In genomic region chr6:325161-325860, GRCh38 we compare ENCODE assay signal across 7 cellular contexts. TPM values are rescaled to one million over a fixed set of nuclear protein-coding genes. Genes with fewer than 3 reads are reported as not detected.
DNase-seq lines count a peak whose midpoint lies in the region; ATAC-seq, FAIRE-seq and TF ChIP-seq lines count a peak whose summit lies in the region.
"Not testable (repeated sequence)": the region's sequence is repeated elsewhere in the genome, so short reads cannot be mapped to it uniquely, and the experiment has no call there.

No MANE protein-coding gene starts in this region.

- POLR2A ChIA-PET in HEK293 (lab: Yijun Ruan, JAX): not testable (repeated sequence)
- POLR2A ChIA-PET in activated B cell treated with CpG ODN at 0.5 μM for 24 hours (lab: Charles Lee): interaction anchor here (0.5 kb wide), 1 partner anchor 82 kb away, joined by 7 read pairs; no protein-coding TSS in a partner anchor

- peaks cover 18% of the 10 kb centered on the region for H3K36me3 Mint-ChIP-seq in activated B cell treated with CpG ODN at 0.5 μM for 24 hours (ENCODE audit: low read depth)

- not testable (repeated sequence) for H3K27ac ChIP-seq in HEK293 (ENCODE audit: extremely low read depth, low read depth, low read length); trophoblast cell (ENCODE audit: low read depth, low read length); sigmoid colon; upper lobe of right lung

- TF ChIP-seq CTCF in HEK293 (tag by site-specific recombination; IDR thresholded peaks at IDR 0.05); activated B cell treated with CpG ODN at 0.5 μM for 24 hours (IDR thresholded peaks at IDR 0.05); bronchial epithelial cell (IDR thresholded peaks at IDR 0.05; ENCODE audit: insufficient read depth, low read length, severe bottlenecking); sigmoid colon (IDR thresholded peaks at IDR 0.05); upper lobe of right lung (IDR thresholded peaks at IDR 0.05): not testable (repeated sequence)

- H3K9me3 ChIP-seq in HEK293 (ENCODE audit: control insufficient read depth, insufficient read depth, low read depth, low read length); sigmoid colon; upper lobe of right lung: not testable (repeated sequence)
- H3K9me3 ChIP-seq in trophoblast cell (ENCODE audit: insufficient read depth, low read depth, low read length): peaks cover 39% of the 10 kb centered on the region

- peak; percentile 95 for FAIRE-seq in bronchial epithelial cell (lab: Jason Lieb, UNC)

- not testable (repeated sequence) for H2AFZ ChIP-seq in trophoblast cell (ENCODE audit: insufficient read depth, low read length, poor library complexity)

- H2BK5ac ChIP-seq in trophoblast cell (ENCODE audit: low read depth, low read length, poor library complexity): not testable (repeated sequence)

- H3K23ac ChIP-seq in trophoblast cell (ENCODE audit: low read length): not testable (repeated sequence)

- ATAC-seq in activated B cell treated with CpG ODN at 0.5 μM for 24 hours (ENCODE audit: low read depth); upper lobe of right lung: not testable (repeated sequence)

- not testable (repeated sequence) for H2BK12ac ChIP-seq in trophoblast cell (ENCODE audit: low read length)

- CTCF ChIA-PET in HEK293 (lab: Yijun Ruan, JAX): interaction anchor here (1.2 kb wide), 1 partner anchor 15 kb away, joined by 3 read pairs; no protein-coding TSS in a partner anchor
- CTCF ChIA-PET in activated B cell treated with CpG ODN at 0.5 μM for 24 hours (lab: Charles Lee): not testable (repeated sequence)

- not testable (repeated sequence) for H3K9me3 Mint-ChIP-seq in activated B cell treated with CpG ODN at 0.5 μM for 24 hours

- H2AK5ac ChIP-seq in trophoblast cell (ENCODE audit: low read length): not testable (repeated sequence)

- TF ChIP-seq EP300 in sigmoid colon (IDR thresholded peaks at IDR 0.05): not testable (repeated sequence)

- H4K8ac ChIP-seq in trophoblast cell (ENCODE audit: low read depth, low read length): not testable (repeated sequence)

- not testable (repeated sequence) for H3K27me3 Mint-ChIP-seq in activated B cell treated with CpG ODN at 0.5 μM for 24 hours

- not testable (repeated sequence) for H3K36me3 ChIP-seq in HEK293 (ENCODE audit: control insufficient read depth in 2 of 2, insufficient read depth in 1 of 2, low read length in 2 of 2); bronchial epithelial cell (ENCODE audit: control insufficient read depth, insufficient read depth, low read length); trophoblast cell (ENCODE audit: control insufficient read depth in 1 of 2, insufficient read depth in 2 of 2, low read length in 2 of 2); sigmoid colon; upper lobe of right lung

- H3K18ac ChIP-seq in trophoblast cell (ENCODE audit: low read length): not testable (repeated sequence)

- peaks cover 11% of the 10 kb centered on the region for H3K4me1 ChIP-seq in HEK293 (ENCODE audit: control insufficient read depth, insufficient read depth, low read length)
- H3K4me1 ChIP-seq in trophoblast cell (ENCODE audit: control insufficient read depth in 1 of 2, insufficient read depth in 2 of 2, low read length in 2 of 2): not testable (repeated sequence)
- H3K4me1 ChIP-seq in sigmoid colon: peaks cover 0 to 38% (median 26%) of the 10 kb centered on the region in 4 donors
- peaks cover 15% of the 10 kb centered on the region for H3K4me1 ChIP-seq in upper lobe of right lung

- not testable (repeated sequence) for H2BK120ac ChIP-seq in trophoblast cell (ENCODE audit: insufficient read depth, low read length, poor library complexity)

- DNase-seq in activated B cell treated with CpG ODN at 0.5 μM for 24 hours (peak; percentile 13), cardiac septum (ENCODE audit: low spot score) (peak; percentile 74), trophoblast cell (peak; percentile 42 to 46), sigmoid colon (peak; percentile 34), upper lobe of right lung (peak; percentile 65)
- not testable (repeated sequence) for DNase-seq in bronchial epithelial cell (ENCODE audit: low read depth)

- not testable (repeated sequence) for H4K12ac ChIP-seq in trophoblast cell (ENCODE audit: low read depth, low read length)

- not testable (repeated sequence) for H3K4me1 Mint-ChIP-seq in activated B cell treated with CpG ODN at 0.5 μM for 24 hours

- H3K79me2 ChIP-seq in trophoblast cell (ENCODE audit: control insufficient read depth, insufficient read depth, low read length, poor library complexity): not testable (repeated sequence)

- no CpG with 5 or more reads among the region's 16 CpGs for WGBS in trophoblast cell (ENCODE audit: extremely low coverage, insufficient coverage, insufficient read length)
- WGBS in sigmoid colon, 2 donors: 91 to 92% methylated on average over 16 of the region's 16 CpGs

- not testable (repeated sequence) for H3K79me1 ChIP-seq in trophoblast cell (ENCODE audit: low read length)

- H3K4me3 ChIP-seq in HEK293 (ENCODE audit: low read depth, low read length); bronchial epithelial cell (ENCODE audit: low read depth, low read length); trophoblast cell (ENCODE audit: low read depth, low read length); sigmoid colon; upper lobe of right lung: not testable (repeated sequence)

- not testable (repeated sequence) for TF ChIP-seq POLR2A in sigmoid colon (IDR thresholded peaks at IDR 0.05)

- H3K4me3 Mint-ChIP-seq in activated B cell treated with CpG ODN at 0.5 μM for 24 hours: not testable (repeated sequence)

- not testable (repeated sequence) for H4K91ac ChIP-seq in trophoblast cell (ENCODE audit: low read depth, low read length)

- not testable (repeated sequence) for H3K4me2 ChIP-seq in trophoblast cell (ENCODE audit: low read length)

- H3K9ac ChIP-seq in trophoblast cell (ENCODE audit: low read length): not testable (repeated sequence)

- not testable (repeated sequence) for H3K14ac ChIP-seq in trophoblast cell (ENCODE audit: low read length)

- H3K27ac Mint-ChIP-seq in activated B cell treated with CpG ODN at 0.5 μM for 24 hours: not testable (repeated sequence)

- not testable (repeated sequence) for H3K4ac ChIP-seq in trophoblast cell (ENCODE audit: low read depth, low read length)

- intact Hi-C loops in activated B cell treated with CpG ODN at 0.5 μM for 24 hours (cut with micrococcal nuclease); cardiac septum (cut with DNase I); sigmoid colon (cut with DNase I); upper lobe of right lung (cut with DNase I): not testable (repeated sequence)

- not testable (repeated sequence) for H3K27me3 ChIP-seq in bronchial epithelial cell (ENCODE audit: control insufficient read depth, insufficient read depth, low read length); trophoblast cell (ENCODE audit: insufficient read depth, low read length); sigmoid colon; upper lobe of right lung

TF ChIP-seq in HEK293, 187 proteins besides CTCF, POLR2A, EP300 and RAD21:
- TF ChIP-seq ZIC2 (tag by site-specific recombination; IDR thresholded peaks at IDR 0.05): peak; percentile 59; the same call in 1 of the 2 replicates
TF ChIP-seq in HEK293: peak in this region for 1; not testable (repeated sequence) for 186.

RNA-seq across cellular contexts. Expression of gene DUSP22, which starts 33.0 kb away (rescaled TPM):
- total RNA-seq in activated B cell treated with CpG ODN at 0.5 μM for 24 hours (137 and 153 TPM in 2 replicates), bronchial epithelial cell (33.7 and 42.0 TPM in 2 replicates), cardiac septum (49.2 TPM), sigmoid colon (100 to 1,000 TPM in 1 of 4 donors, 10 to 100 TPM in 3; 55.6 to 113 (median 80.5) TPM), upper lobe of right lung (61.2 TPM)
- polyA plus RNA-seq in trophoblast cell (2013): 23.3 and 25.5 TPM in 2 replicates
- polyA plus RNA-seq in sigmoid colon: 10 to 100 TPM; 15.7 to 35.3 (median 32.4) TPM
